ENCODE assay signal across 34 cellular contexts in the genomic region with DNA sequence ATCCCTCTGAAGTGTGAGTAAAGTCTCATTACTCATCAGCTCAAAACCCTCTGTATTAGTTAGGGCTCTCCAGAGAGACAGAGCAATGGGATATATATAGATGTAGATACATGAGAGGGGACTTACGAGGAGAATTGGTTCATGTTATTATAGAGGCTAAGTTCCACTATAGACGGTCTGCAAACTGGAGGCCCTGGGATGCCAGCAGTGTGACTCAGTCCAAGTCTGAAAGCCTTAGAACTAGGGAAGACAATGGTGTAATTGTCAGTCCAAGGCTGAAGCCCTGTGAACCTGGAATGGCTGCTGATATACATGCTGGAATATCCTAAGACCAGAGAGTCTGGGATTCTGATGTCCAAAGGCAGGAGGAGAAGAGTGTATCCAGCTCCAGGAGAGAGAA. TPM values are rescaled to one million over a fixed set of nuclear protein-coding genes. Genes with fewer than 3 reads are reported as not detected.
DNase-seq lines count a peak whose midpoint lies in the region; ATAC-seq and TF ChIP-seq lines count a peak whose summit lies in the region.
"Had no signal": no experiment of that assay in that cellular context is flagged by ENCODE, and none has a peak within 500 bp of the region (broad histone marks: within the 10 kb centered on the region; RNA-seq: fewer than 3 reads in every experiment).

No MANE protein-coding gene starts in this region.

- H3K27me3 ChIP-seq in SJCRH30 = no peaks in the 10 kb centered on the region
- H3K27me3 ChIP-seq: cardiac muscle cell, Peyer's patch had no signal

- no peaks in the 10 kb centered on the region for H3K36me3 Mint-ChIP-seq in HFFc6 (ENCODE audit: low read depth)
- H3K36me3 Mint-ChIP-seq: natural killer cell treated with Interleukin-12 subunit alpha and Interleukin-12 subunit beta and Interleukin-15 and Interleukin-18, amount 100 ng/mL, for 72 hours; stimulated activated naive B cell treated with anti-CD40 and anti-IgM and Interleukin-4, amounts not matched to agents 10 μg/mL and 1 μg/mL and 100 μg/mL, for 72 hours; type B pancreatic cell had no signal

- no peaks in the 10 kb centered on the region for H3K4me1 ChIP-seq in SJCRH30
- H3K4me1 ChIP-seq: Peyer's patch had no signal

- ATAC-seq in HG02623 (IDR thresholded peaks at IDR 0.05; ENCODE audit: unreplicated experiment) (no peak), GM21529 (IDR thresholded peaks at IDR 0.05; ENCODE audit: unreplicated experiment) (no peak)
- ATAC-seq: activated CD4-positive, alpha-beta T cell treated with anti-CD3 and anti-CD28 coated beads for 36 hours; activated CD8-positive, alpha-beta T cell treated with anti-CD3 and anti-CD28 coated beads, Interleukin-2, amount 10 ng/mL, durations not matched to agents 7 days and 5 days; activated T-helper 17 cell treated with anti-CD3 and anti-CD28 coated beads, Interleukin-2, amount 50 U/mL, for 72 hours; GM23338; natural killer cell treated with Interleukin-12 subunit alpha and Interleukin-12 subunit beta and Interleukin-15 and Interleukin-18, amount 100 ng/mL, for 72 hours; stimulated activated naive B cell treated with anti-CD40 and anti-IgM and Interleukin-4, amounts not matched to agents 10 μg/mL and 1 μg/mL and 100 μg/mL, for 72 hours had no signal

- H3K4me1 Mint-ChIP-seq in HFFc6 (ENCODE audit: low read depth) = no peaks in the 10 kb centered on the region
- H3K4me1 Mint-ChIP-seq: activated CD4-positive, alpha-beta T cell treated with anti-CD3 and anti-CD28 coated beads for 36 hours; activated T-helper 17 cell treated with anti-CD3 and anti-CD28 coated beads, Interleukin-2, amount 50 U/mL, for 72 hours had no signal

- H3K27ac Mint-ChIP-seq in HFFc6 = no peak overlapping the region
- H3K27ac Mint-ChIP-seq: activated CD4-positive, alpha-beta T cell treated with anti-CD3 and anti-CD28 coated beads for 36 hours; activated CD8-positive, alpha-beta T cell treated with anti-CD3 and anti-CD28 coated beads, Interleukin-2, amount 10 ng/mL, durations not matched to agents 7 days and 5 days; activated T-helper 17 cell treated with anti-CD3 and anti-CD28 coated beads, Interleukin-2, amount 50 U/mL, for 72 hours; GM23338; natural killer cell treated with Interleukin-12 subunit alpha and Interleukin-12 subunit beta and Interleukin-15 and Interleukin-18, amount 100 ng/mL, for 72 hours; stimulated activated naive B cell treated with anti-CD40 and anti-IgM and Interleukin-4, amounts not matched to agents 10 μg/mL and 1 μg/mL and 100 μg/mL, for 72 hours; type B pancreatic cell had no signal

- H3K27ac ChIP-seq in SJCRH30 = no peak overlapping the region
- H3K27ac ChIP-seq: C4-2B, cardiac muscle cell, coronary artery, epithelial cell of prostate, Peyer's patch, skin epidermis, VCaP had no signal

- TF ChIP-seq CTCF in foreskin fibroblast (IDR thresholded peaks at IDR 0.05; ENCODE audit: low read depth, low read length) (no peak), HFFc6 (IDR thresholded peaks at IDR 0.05) (no peak)

- H3K27me3 Mint-ChIP-seq in HFFc6 (ENCODE audit: insufficient read depth) = peaks cover 8% of the 10 kb centered on the region
- H3K27me3 Mint-ChIP-seq: stimulated activated naive B cell treated with anti-CD40 and anti-IgM and Interleukin-4, amounts not matched to agents 10 μg/mL and 1 μg/mL and 100 μg/mL, for 72 hours had no signal

- DNase-seq in COLO829 (ENCODE audit: low spot score) (peak; percentile 81), SJCRH30 (peak; percentile 7 to 17), foreskin fibroblast (peak; percentile 9 to 30), non-pigmented ciliary epithelial cell (ENCODE audit: low read depth) (peak; percentile 14), HFFc6 (no peak), HK-2 (ENCODE audit: unreplicated experiment) (no peak)
- DNase-seq: activated CD4-positive, alpha-beta T cell treated with anti-CD3 and anti-CD28 coated beads for 36 hours; activated CD8-positive, alpha-beta T cell treated with anti-CD3 and anti-CD28 coated beads, Interleukin-2, amount 10 ng/mL, durations not matched to agents 7 days and 5 days; activated naive CD4-positive, alpha-beta T cell treated with anti-CD3 and anti-CD28 coated beads, Interleukin-2, amount 50 U/mL, for 16 hours; amniotic stem cell; DND-41; effector memory CD4-positive, alpha-beta T cell; kidney; NCI-H1417; NCI-H2081; NCI-H226; NCI-H69; Peyer's patch; SIG-M5; stimulated activated naive B cell treated with anti-CD40 and anti-IgM and Interleukin-4, amounts not matched to agents 10 μg/mL and 1 μg/mL and 100 μg/mL, for 72 hours; SW 1271; T1000 had no signal

- H3K9me3 ChIP-seq in SJCRH30 (replicated peaks) = no peaks in the 10 kb centered on the region
- H3K9me3 ChIP-seq: Peyer's patch had no signal

- H3K4me3 ChIP-seq in SJCRH30 (no peak overlapping the region), foreskin fibroblast (ENCODE audit: low read depth in 1 of 2, low read length in 2 of 2) (no peak overlapping the region)
- H3K4me3 ChIP-seq: cardiac muscle cell, coronary artery, GM23338, Peyer's patch, skin epidermis had no signal

- no peaks in the 10 kb centered on the region for H3K36me3 ChIP-seq in SJCRH30
- H3K36me3 ChIP-seq: cardiac muscle cell, Peyer's patch had no signal

- no peak overlapping the region for H3K4me3 Mint-ChIP-seq in HFFc6
- H3K4me3 Mint-ChIP-seq: activated CD4-positive, alpha-beta T cell treated with anti-CD3 and anti-CD28 coated beads for 36 hours; activated CD8-positive, alpha-beta T cell treated with anti-CD3 and anti-CD28 coated beads, Interleukin-2, amount 10 ng/mL, durations not matched to agents 7 days and 5 days; activated T-helper 17 cell treated with anti-CD3 and anti-CD28 coated beads, Interleukin-2, amount 50 U/mL, for 72 hours; GM23338; natural killer cell treated with Interleukin-12 subunit alpha and Interleukin-12 subunit beta and Interleukin-15 and Interleukin-18, amount 100 ng/mL, for 72 hours; stimulated activated naive B cell treated with anti-CD40 and anti-IgM and Interleukin-4, amounts not matched to agents 10 μg/mL and 1 μg/mL and 100 μg/mL, for 72 hours; type B pancreatic cell had no signal

- peaks cover 10% of the 10 kb centered on the region for H3K9me3 Mint-ChIP-seq in HFFc6
- H3K9me3 Mint-ChIP-seq: natural killer cell treated with Interleukin-12 subunit alpha and Interleukin-12 subunit beta and Interleukin-15 and Interleukin-18, amount 100 ng/mL, for 72 hours had no signal

RNA-seq across cellular contexts. Expression of gene CEP83, which starts 57.3 kb away (rescaled TPM):
- 18.8 and 24.6 TPM in 2 replicates for total RNA-seq in SJCRH30 (2014; rRNA removed; shearing (Covaris generic))
- 1 to 10 TPM; 7.2 to 8.8 (median 7.8) TPM for total RNA-seq in HFFc6 (2021; fragmentation: NEBNext Ultra II Directional; extraction: Animal tissue kit (Norgen Biotek cat#: 25700))

Comparison
In these comparisons a context has a peak if more than half of its experiments do, and no peak if none do; other contexts are left out.
1. DNase-seq: peak in COLO829 (single experiment), SJCRH30 (2 of 2), foreskin fibroblast (2 of 2) and non-pigmented ciliary epithelial cell (single experiment); none in HFFc6 (single experiment) and HK-2 (single experiment).